In genomic region chr11:27688076-27688475, GRCh38 we compare ENCODE assay signal across 14 cellular contexts. TPM values are rescaled to one million over a fixed set of nuclear protein-coding genes. Genes with fewer than 3 reads are reported as not detected.
"Had no signal": no experiment of that assay in that cellular context is flagged by ENCODE, and none has a peak within 500 bp of the region (broad histone marks: within the 10 kb centered on the region; RNA-seq: fewer than 3 reads in every experiment).

No MANE protein-coding gene starts in this region.

- H3K36me3 ChIP-seq: adrenal gland, colonic mucosa, heart right ventricle had no signal

- H3K9me3 Mint-ChIP-seq: activated B cell treated with CpG ODN at 0.5 μM for 24 hours; activated CD4-positive, alpha-beta T cell treated with anti-CD3 and anti-CD28 coated beads, Interleukin-2, amount 10 ng/mL, durations not matched to agents 7 days and 5 days had no signal

- DNase-seq: activated B cell treated with CpG ODN at 0.5 μM for 24 hours; activated CD4-positive, alpha-beta T cell treated with anti-CD3 and anti-CD28 coated beads, Interleukin-2, amount 10 ng/mL, durations not matched to agents 7 days and 5 days; activated CD8-positive, alpha-beta memory T cell treated with anti-CD3 and anti-CD28 coated beads for 24 hours; activated naive CD4-positive, alpha-beta T cell treated with anti-CD3 and anti-CD28 coated beads, Interleukin-2, amount 50 U/mL, for 16 hours; adrenal gland; colonic mucosa; effector CD4-positive, alpha-beta T cell; heart right ventricle; kidney glomerular epithelial cell; stimulated activated CD4-positive, alpha-beta T cell treated with anti-CD3 and anti-CD28 coated beads, Interleukin-15, amount 100 ng/mL, for 24 hours had no signal

- H3K4me3 ChIP-seq: adrenal gland, colonic mucosa, heart right ventricle, tibial nerve had no signal

- H3K27me3 Mint-ChIP-seq: activated CD4-positive, alpha-beta T cell treated with anti-CD3 and anti-CD28 coated beads, Interleukin-2, amount 10 ng/mL, durations not matched to agents 7 days and 5 days; activated T-helper 17 cell treated with anti-CD3 and anti-CD28 coated beads, Interleukin-2, amount 50 U/mL, for 72 hours had no signal

- H3K4me1 Mint-ChIP-seq: activated B cell treated with CpG ODN at 0.5 μM for 24 hours; activated CD4-positive, alpha-beta T cell treated with anti-CD3 and anti-CD28 coated beads, Interleukin-2, amount 10 ng/mL, durations not matched to agents 7 days and 5 days; activated T-helper 17 cell treated with anti-CD3 and anti-CD28 coated beads, Interleukin-2, amount 50 U/mL, for 72 hours; mesothelial cell of epicardium had no signal

- H3K79me2 ChIP-seq: parathyroid adenoma had no signal

- H3K4me1 ChIP-seq: adrenal gland, colonic mucosa, heart right ventricle, parathyroid adenoma, tibial nerve had no signal

- H3K4me3 Mint-ChIP-seq: activated B cell treated with CpG ODN at 0.5 μM for 24 hours; activated CD4-positive, alpha-beta T cell treated with anti-CD3 and anti-CD28 coated beads, Interleukin-2, amount 10 ng/mL, durations not matched to agents 7 days and 5 days; activated T-helper 17 cell treated with anti-CD3 and anti-CD28 coated beads, Interleukin-2, amount 50 U/mL, for 72 hours; mesothelial cell of epicardium had no signal

- H3K27ac Mint-ChIP-seq: activated B cell treated with CpG ODN at 0.5 μM for 24 hours; activated CD4-positive, alpha-beta T cell treated with anti-CD3 and anti-CD28 coated beads, Interleukin-2, amount 10 ng/mL, durations not matched to agents 7 days and 5 days; activated T-helper 17 cell treated with anti-CD3 and anti-CD28 coated beads, Interleukin-2, amount 50 U/mL, for 72 hours; mesothelial cell of epicardium had no signal

- H3K9me3 ChIP-seq: adrenal gland, colonic mucosa had no signal

- H3K27me3 ChIP-seq: adrenal gland, colonic mucosa, heart right ventricle, tibial nerve had no signal

- ATAC-seq: activated T-helper 17 cell treated with anti-CD3 and anti-CD28 coated beads, Interleukin-2, amount 50 U/mL, for 72 hours; heart right ventricle had no signal

- H3K27ac ChIP-seq: adrenal gland, colonic mucosa, heart right ventricle, parathyroid adenoma, tibial nerve had no signal

- H2AFZ ChIP-seq: parathyroid adenoma had no signal

RNA-seq across cellular contexts. Expression of gene BDNF, which starts 12.2 kb away (rescaled TPM):
- total RNA-seq: activated B cell treated with CpG ODN at 0.5 μM for 24 hours; activated CD4-positive, alpha-beta T cell treated with anti-CD3 and anti-CD28 coated beads, Interleukin-2, amount 10 ng/mL, durations not matched to agents 7 days and 5 days; activated T-helper 17 cell treated with anti-CD3 and anti-CD28 coated beads, Interleukin-2, amount 50 U/mL, for 72 hours had no signal
